ENCODE assay signal across 9 cellular contexts in the genomic region with DNA sequence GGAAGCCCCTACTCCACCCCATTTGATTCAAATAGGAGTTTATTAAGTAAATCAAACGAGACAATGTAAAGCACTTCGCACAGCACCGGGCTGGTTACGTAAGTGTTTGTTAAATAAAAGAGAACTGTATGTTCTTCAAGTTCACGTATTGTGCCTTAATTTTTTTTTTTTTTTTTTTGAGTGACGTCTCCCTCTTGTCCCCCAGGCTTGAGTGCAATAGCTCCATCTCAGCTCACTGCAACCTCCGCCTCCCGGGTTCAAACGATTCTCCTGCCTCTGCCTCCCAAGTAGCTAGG. TPM values are rescaled to one million over a fixed set of nuclear protein-coding genes. Genes with fewer than 3 reads are reported as not detected.
DNase-seq lines count a peak whose midpoint lies in the region; ATAC-seq and TF ChIP-seq lines count a peak whose summit lies in the region.
"Had no signal": no experiment of that assay in that cellular context is flagged by ENCODE, and none has a peak within 500 bp of the region (broad histone marks: within the 10 kb centered on the region; RNA-seq: fewer than 3 reads in every experiment).

No MANE protein-coding gene starts in this region.

- H3K9me3 ChIP-seq in heart right ventricle (no peaks in the 10 kb centered on the region), muscle layer of colon (ENCODE audit: low read length) (no peaks in the 10 kb centered on the region), vagina (no peaks in the 10 kb centered on the region)

- no peaks in the 10 kb centered on the region for H3K27me3 Mint-ChIP-seq in chondrocyte (ENCODE audit: low read depth)

- TF ChIP-seq CTCF in heart right ventricle (IDR thresholded peaks at IDR 0.05) (no peak), chondrocyte (IDR thresholded peaks at IDR 0.05) (no peak), vagina (IDR thresholded peaks at IDR 0.05) (no peak)

- H3K27me3 ChIP-seq in heart right ventricle (peaks cover 0 to 58% (median 0%) of the 10 kb centered on the region in 7 donors), muscle layer of colon (ENCODE audit: control insufficient read depth in 1 of 2, insufficient read depth in 2 of 2, low read length in 2 of 2) (no peaks in the 10 kb centered on the region), vagina (no peaks in the 10 kb centered on the region)

- H3K36me3 Mint-ChIP-seq in chondrocyte (ENCODE audit: low read depth), result peaks cover 6% of the 10 kb centered on the region

- DNase-seq in heart right ventricle (no peak), cardiac septum (ENCODE audit: low spot score) (no peak), chondrocyte (ENCODE audit: low spot score) (no peak), vagina (ENCODE audit: extremely low spot score in 2 of 2) (no peak)
- DNase-seq: NCI-H2171 treated with DMSO at 0.1 percent for 48 hours had no signal

- WGBS in heart right ventricle, 2 donors, result 55 to 60% methylated on average over 9 of the region's 9 CpGs

- ATAC-seq in heart right ventricle, result no peak
- ATAC-seq in HG02610 (IDR thresholded peaks at IDR 0.05; ENCODE audit: unreplicated experiment), result no peak
- ATAC-seq in HG03432 (IDR thresholded peaks at IDR 0.05; ENCODE audit: unreplicated experiment), result no peak
- no peak for ATAC-seq in HG03469 (IDR thresholded peaks at IDR 0.05; ENCODE audit: unreplicated experiment)

- TF ChIP-seq POLR2A in vagina (IDR thresholded peaks at IDR 0.05), result no peak

- peaks cover 52% of the 10 kb centered on the region for H3K4me1 Mint-ChIP-seq in chondrocyte (ENCODE audit: low read depth)

- H3K27ac Mint-ChIP-seq in chondrocyte (ENCODE audit: unreplicated experiment), result peak overlapping the region; percentile 98

- intact Hi-C loops in heart right ventricle (cut with DNase I), result loop anchor here (2.0 to 10.0 kb wide), 13 partner anchors 42 to 134 kb away; no protein-coding TSS in a partner anchor
- intact Hi-C loops in cardiac septum (cut with DNase I), result loop anchor here (5.0 kb wide), 1 partner anchor 127 kb away; no protein-coding TSS in a partner anchor
- intact Hi-C loops in vagina (cut with DNase I), result loop anchor here (5.0 kb wide), 2 partner anchors 82 to 127 kb away; no protein-coding TSS in a partner anchor

- H3K4me3 Mint-ChIP-seq in chondrocyte (ENCODE audit: unreplicated experiment), result peak overlapping the region; percentile 97

- peak overlapping the region in 7 of 10 donors; percentile 67 to 96 (median 90) for H3K4me3 ChIP-seq in heart right ventricle
- peak overlapping the region; percentile 12 to 77 for H3K4me3 ChIP-seq in muscle layer of colon (ENCODE audit: low read depth in 1 of 2, low read length in 2 of 2)
- peak overlapping the region; percentile 86 to 92 for H3K4me3 ChIP-seq in vagina

- H3K27ac ChIP-seq in heart right ventricle (peak overlapping the region; percentile 95 to 99 (median 98)), muscle layer of colon (ENCODE audit: low read depth, low read length) (peak overlapping the region; percentile 98), vagina (peak overlapping the region; percentile 99)

- peak overlapping the region; percentile 91 for H3K9ac ChIP-seq in muscle layer of colon (ENCODE audit: low read length)

- peaks cover 2 to 43% (median 34%) of the 10 kb centered on the region in 9 donors for H3K4me1 ChIP-seq in heart right ventricle
- H3K4me1 ChIP-seq in muscle layer of colon (ENCODE audit: insufficient read depth, low read length), result peaks cover 21% of the 10 kb centered on the region
- H3K4me1 ChIP-seq in vagina, result peaks cover 33% of the 10 kb centered on the region

- H3K36me3 ChIP-seq in heart right ventricle, result peaks cover 0 to 12% (median 0%) of the 10 kb centered on the region in 9 donors
- H3K36me3 ChIP-seq in muscle layer of colon (ENCODE audit: insufficient read depth, low read length), result no peaks in the 10 kb centered on the region
- no peaks in the 10 kb centered on the region for H3K36me3 ChIP-seq in vagina

- H3K9me3 Mint-ChIP-seq in chondrocyte (ENCODE audit: low read depth), result no peaks in the 10 kb centered on the region

RNA-seq across cellular contexts. Expression of gene WWTR1, which starts 1.3 kb away (rescaled TPM):
- total RNA-seq in heart right ventricle, result 10 to 100 TPM; 30.3 to 78.6 (median 43.7) TPM
- polyA plus RNA-seq in heart right ventricle, result 10 to 100 TPM; 19.5 to 21.8 TPM
- total RNA-seq in cardiac septum, result 82.7 TPM
- 107 to 121 TPM (median 111 TPM) in 3 replicates for total RNA-seq in chondrocyte
- 181 TPM for total RNA-seq in vagina
